Comparison of ENCODE assay signal across 8 cellular contexts in genomic region chr1:197145451-197146029, GRCh38. TPM values are rescaled to one million over a fixed set of nuclear protein-coding genes. Genes with fewer than 3 reads are reported as not detected.
A peak's percentile ranks its signal among the peaks of the same experiment; 100 is the strongest.
DNase-seq lines count a peak whose midpoint lies in the region; ATAC-seq and TF ChIP-seq lines count a peak whose summit lies in the region.

No MANE protein-coding gene starts in this region.

- ATAC-seq in GM18519 (IDR thresholded peaks at IDR 0.05; ENCODE audit: low FRiP score, unreplicated experiment) = no peak

- peaks cover 62% of the 10 kb centered on the region for H3K4me1 Mint-ChIP-seq in nephron progenitor cell

- no peaks in the 10 kb centered on the region for H3K27me3 Mint-ChIP-seq in nephron progenitor cell (ENCODE audit: low read depth, poor library complexity)

- H3K36me3 Mint-ChIP-seq in nephron progenitor cell (ENCODE audit: low read depth) = peaks cover 34% of the 10 kb centered on the region

- DNase-seq in Caki2 (ENCODE audit: low read depth) (peak; percentile 29), LNCaP clone FGC (ENCODE audit: low read depth) (no peak), choroid plexus epithelial cell (ENCODE audit: low read depth) (no peak), nephron progenitor cell (no peak), pons (ENCODE audit: low spot score) (no peak), NCI-H2081 (lab: John Stamatoyannopoulos, UW) (no peak), activated gamma-delta T cell (lab: John Stamatoyannopoulos, UW) (no peak)

- no peaks in the 10 kb centered on the region for H3K9me3 Mint-ChIP-seq in nephron progenitor cell

- no peak overlapping the region for H3K27ac Mint-ChIP-seq in nephron progenitor cell

- in situ Hi-C loops in Caki2 (cut with HindIII; ENCODE audit: low pct_unique_long_range_greater_than_20kb, low sequenced_read_pairs) = no loop called here

- TF ChIP-seq CTCF in LNCaP clone FGC (IDR thresholded peaks at IDR 0.05; ENCODE audit: control insufficient read depth, extremely low read depth, insufficient read depth) (no peak), choroid plexus epithelial cell (conservative IDR thresholded peaks at IDR 0.05; ENCODE audit: low read depth, low read length) (no peak), nephron progenitor cell (IDR thresholded peaks at IDR 0.05) (no peak)

- peak overlapping the region; percentile 92 for H3K4me3 Mint-ChIP-seq in nephron progenitor cell

- peak overlapping the region; percentile 87 for H3K4me3 ChIP-seq in LNCaP clone FGC (ENCODE audit: low read depth, low read length)
- peak overlapping the region; percentile 89 for H3K4me3 ChIP-seq in choroid plexus epithelial cell (ENCODE audit: low read depth, low read length)

RNA-seq across cellular contexts. Expression of gene ASPM, which starts 0.9 kb away (rescaled TPM):
- total RNA-seq in Caki2 (2014; rRNA removed; shearing (Covaris generic); ENCODE audit: low replicate concordance) = 14.5 and 21.4 TPM in 2 replicates

RNA-seq across cellular contexts. Expression of gene ZBTB41, which starts 55.6 kb away (rescaled TPM):
- total RNA-seq in Caki2 (2014; rRNA removed; shearing (Covaris generic); ENCODE audit: low replicate concordance) = 9.1 and 14.0 TPM in 2 replicates
